1 cellular context compared by ENCODE assay signal in the genomic region with DNA sequence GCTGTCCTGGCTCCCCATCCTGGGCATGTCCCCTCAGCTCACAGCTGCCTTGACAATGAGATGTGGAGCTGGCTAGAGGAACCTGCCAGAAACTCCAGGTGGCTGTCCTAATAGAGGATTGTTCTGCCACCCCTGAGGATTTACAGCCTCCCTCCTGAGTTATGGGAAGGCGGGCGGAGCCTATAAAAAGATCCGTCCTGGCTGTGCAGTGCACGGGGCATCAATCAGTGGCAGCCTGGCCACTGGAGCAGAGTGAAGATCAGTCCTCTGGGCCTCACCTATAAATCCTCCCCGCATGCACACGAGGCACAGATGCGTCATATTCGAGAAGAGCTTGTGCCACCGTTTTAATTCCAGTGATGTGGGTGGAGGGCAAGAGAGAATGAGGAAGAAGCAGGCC.
A peak's percentile ranks its signal among the peaks of the same experiment; 100 is the strongest.
TF ChIP-seq lines count a peak whose summit lies in the region.

No MANE protein-coding gene starts in this region.

TF ChIP-seq in HEK293, 187 proteins besides CTCF, POLR2A, EP300 and RAD21 (continued from another document):
- TF ChIP-seq, protein P1, sequence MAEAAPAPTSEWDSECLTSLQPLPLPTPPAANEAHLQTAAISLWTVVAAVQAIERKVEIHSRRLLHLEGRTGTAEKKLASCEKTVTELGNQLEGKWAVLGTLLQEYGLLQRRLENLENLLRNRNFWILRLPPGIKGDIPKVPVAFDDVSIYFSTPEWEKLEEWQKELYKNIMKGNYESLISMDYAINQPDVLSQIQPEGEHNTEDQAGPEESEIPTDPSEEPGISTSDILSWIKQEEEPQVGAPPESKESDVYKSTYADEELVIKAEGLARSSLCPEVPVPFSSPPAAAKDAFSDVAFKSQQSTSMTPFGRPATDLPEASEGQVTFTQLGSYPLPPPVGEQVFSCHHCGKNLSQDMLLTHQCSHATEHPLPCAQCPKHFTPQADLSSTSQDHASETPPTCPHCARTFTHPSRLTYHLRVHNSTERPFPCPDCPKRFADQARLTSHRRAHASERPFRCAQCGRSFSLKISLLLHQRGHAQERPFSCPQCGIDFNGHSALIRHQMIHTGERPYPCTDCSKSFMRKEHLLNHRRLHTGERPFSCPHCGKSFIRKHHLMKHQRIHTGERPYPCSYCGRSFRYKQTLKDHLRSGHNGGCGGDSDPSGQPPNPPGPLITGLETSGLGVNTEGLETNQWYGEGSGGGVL (tag by site-specific recombination; IDR thresholded peaks at IDR 0.05): no peak
- TF ChIP-seq ZNF560 (tag by site-specific recombination; IDR thresholded peaks at IDR 0.05; ENCODE audit: borderline replicate concordance) (no peak), ZIC2 (tag by site-specific recombination; IDR thresholded peaks at IDR 0.05) (peak; percentile 97), HOXC10 (CRISPR knock-in tag; IDR thresholded peaks at IDR 0.05) (no peak), ZNF629 (tag by site-specific recombination; IDR thresholded peaks at IDR 0.05) (no peak), GLIS1 (tag by site-specific recombination; IDR thresholded peaks at IDR 0.05) (peak; percentile 92), GLI4 (tag by site-specific recombination; IDR thresholded peaks at IDR 0.05) (no peak), ZNF423 (tag by site-specific recombination; IDR thresholded peaks at IDR 0.05) (0 out of 2 replicates have a peak, but pooled peaks have one; percentile 20), ZNF155 (tag by site-specific recombination; IDR thresholded peaks at IDR 0.05) (no peak), SCRT1 (tag by site-specific recombination; IDR thresholded peaks at IDR 0.05; ENCODE audit: borderline replicate concordance) (peak; percentile 46; the same call in 1 of the 2 replicates), OSR2 (tag by site-specific recombination; IDR thresholded peaks at IDR 0.05) (peak; percentile 58), ZNF433 (tag by site-specific recombination; IDR thresholded peaks at IDR 0.05; ENCODE audit: low read depth) (no peak), ZFP69B (tag by site-specific recombination; IDR thresholded peaks at IDR 0.05) (0 out of 2 replicates have a peak, but pooled peaks have one; percentile 48), ZNF274 (IDR thresholded peaks at IDR 0.05; ENCODE audit: low read length) (no peak), ZNF274 (tag by site-specific recombination; IDR thresholded peaks at IDR 0.05; ENCODE audit: borderline replicate concordance) (no peak), ZNF76 (tag by site-specific recombination; IDR thresholded peaks at IDR 0.05; ENCODE audit: borderline replicate concordance, low read depth) (no peak), ZNF132 (tag by site-specific recombination; IDR thresholded peaks at IDR 0.05; ENCODE audit: borderline replicate concordance) (no peak), KLF1 (tag by site-specific recombination; IDR thresholded peaks at IDR 0.05) (peak; percentile 28; the same call in 1 of the 2 replicates), ZNF239 (tag by site-specific recombination; IDR thresholded peaks at IDR 0.05) (no peak)
- TF ChIP-seq, protein P2, sequence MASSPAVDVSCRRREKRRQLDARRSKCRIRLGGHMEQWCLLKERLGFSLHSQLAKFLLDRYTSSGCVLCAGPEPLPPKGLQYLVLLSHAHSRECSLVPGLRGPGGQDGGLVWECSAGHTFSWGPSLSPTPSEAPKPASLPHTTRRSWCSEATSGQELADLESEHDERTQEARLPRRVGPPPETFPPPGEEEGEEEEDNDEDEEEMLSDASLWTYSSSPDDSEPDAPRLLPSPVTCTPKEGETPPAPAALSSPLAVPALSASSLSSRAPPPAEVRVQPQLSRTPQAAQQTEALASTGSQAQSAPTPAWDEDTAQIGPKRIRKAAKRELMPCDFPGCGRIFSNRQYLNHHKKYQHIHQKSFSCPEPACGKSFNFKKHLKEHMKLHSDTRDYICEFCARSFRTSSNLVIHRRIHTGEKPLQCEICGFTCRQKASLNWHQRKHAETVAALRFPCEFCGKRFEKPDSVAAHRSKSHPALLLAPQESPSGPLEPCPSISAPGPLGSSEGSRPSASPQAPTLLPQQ (tag by site-specific recombination; IDR thresholded peaks at IDR 0.05): 0 out of 2 replicates have a peak, but pooled peaks have one; percentile 27
- TF ChIP-seq, protein P3, sequence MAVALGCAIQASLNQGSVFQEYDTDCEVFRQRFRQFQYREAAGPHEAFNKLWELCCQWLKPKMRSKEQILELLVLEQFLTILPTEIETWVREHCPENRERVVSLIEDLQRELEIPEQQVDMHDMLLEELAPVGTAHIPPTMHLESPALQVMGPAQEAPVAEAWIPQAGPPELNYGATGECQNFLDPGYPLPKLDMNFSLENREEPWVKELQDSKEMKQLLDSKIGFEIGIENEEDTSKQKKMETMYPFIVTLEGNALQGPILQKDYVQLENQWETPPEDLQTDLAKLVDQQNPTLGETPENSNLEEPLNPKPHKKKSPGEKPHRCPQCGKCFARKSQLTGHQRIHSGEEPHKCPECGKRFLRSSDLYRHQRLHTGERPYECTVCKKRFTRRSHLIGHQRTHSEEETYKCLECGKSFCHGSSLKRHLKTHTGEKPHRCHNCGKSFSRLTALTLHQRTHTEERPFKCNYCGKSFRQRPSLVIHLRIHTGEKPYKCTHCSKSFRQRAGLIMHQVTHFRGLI (tag by site-specific recombination; IDR thresholded peaks at IDR 0.05): no peak
- TF ChIP-seq, protein P4, sequence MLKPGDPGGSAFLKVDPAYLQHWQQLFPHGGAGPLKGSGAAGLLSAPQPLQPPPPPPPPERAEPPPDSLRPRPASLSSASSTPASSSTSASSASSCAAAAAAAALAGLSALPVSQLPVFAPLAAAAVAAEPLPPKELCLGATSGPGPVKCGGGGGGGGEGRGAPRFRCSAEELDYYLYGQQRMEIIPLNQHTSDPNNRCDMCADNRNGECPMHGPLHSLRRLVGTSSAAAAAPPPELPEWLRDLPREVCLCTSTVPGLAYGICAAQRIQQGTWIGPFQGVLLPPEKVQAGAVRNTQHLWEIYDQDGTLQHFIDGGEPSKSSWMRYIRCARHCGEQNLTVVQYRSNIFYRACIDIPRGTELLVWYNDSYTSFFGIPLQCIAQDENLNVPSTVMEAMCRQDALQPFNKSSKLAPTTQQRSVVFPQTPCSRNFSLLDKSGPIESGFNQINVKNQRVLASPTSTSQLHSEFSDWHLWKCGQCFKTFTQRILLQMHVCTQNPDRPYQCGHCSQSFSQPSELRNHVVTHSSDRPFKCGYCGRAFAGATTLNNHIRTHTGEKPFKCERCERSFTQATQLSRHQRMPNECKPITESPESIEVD (tag by site-specific recombination; IDR thresholded peaks at IDR 0.05): no peak
- TF ChIP-seq, protein P5, sequence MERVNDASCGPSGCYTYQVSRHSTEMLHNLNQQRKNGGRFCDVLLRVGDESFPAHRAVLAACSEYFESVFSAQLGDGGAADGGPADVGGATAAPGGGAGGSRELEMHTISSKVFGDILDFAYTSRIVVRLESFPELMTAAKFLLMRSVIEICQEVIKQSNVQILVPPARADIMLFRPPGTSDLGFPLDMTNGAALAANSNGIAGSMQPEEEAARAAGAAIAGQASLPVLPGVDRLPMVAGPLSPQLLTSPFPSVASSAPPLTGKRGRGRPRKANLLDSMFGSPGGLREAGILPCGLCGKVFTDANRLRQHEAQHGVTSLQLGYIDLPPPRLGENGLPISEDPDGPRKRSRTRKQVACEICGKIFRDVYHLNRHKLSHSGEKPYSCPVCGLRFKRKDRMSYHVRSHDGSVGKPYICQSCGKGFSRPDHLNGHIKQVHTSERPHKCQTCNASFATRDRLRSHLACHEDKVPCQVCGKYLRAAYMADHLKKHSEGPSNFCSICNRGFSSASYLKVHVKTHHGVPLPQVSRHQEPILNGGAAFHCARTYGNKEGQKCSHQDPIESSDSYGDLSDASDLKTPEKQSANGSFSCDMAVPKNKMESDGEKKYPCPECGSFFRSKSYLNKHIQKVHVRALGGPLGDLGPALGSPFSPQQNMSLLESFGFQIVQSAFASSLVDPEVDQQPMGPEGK (tag by site-specific recombination; IDR thresholded peaks at IDR 0.05): no peak
TF ChIP-seq in HEK293: peak in this region for 20.
